In the genomic region with DNA sequence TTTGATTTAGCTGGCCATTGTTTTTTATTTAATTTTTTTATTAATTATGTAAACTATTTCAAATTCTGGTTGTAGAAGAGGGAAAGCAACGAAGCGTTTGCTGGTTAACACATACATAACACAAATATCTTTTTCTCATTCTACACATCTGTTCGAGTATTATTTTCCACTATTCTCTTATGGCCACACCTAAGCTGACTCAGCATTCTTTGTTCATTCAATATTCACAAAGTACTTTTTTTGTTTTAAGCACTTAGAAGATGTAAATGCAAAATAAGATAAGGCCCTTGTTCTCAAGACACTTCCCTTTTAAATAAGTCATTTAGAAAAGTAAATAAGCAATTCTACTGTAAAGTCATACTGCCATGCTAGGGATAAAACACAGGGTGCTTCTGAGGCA, we compare ENCODE assay signal across 25 cellular contexts. TPM values are rescaled to one million over a fixed set of nuclear protein-coding genes. Genes with fewer than 3 reads are reported as not detected.
A peak's percentile ranks its signal among the peaks of the same experiment; 100 is the strongest.
DNase-seq lines count a peak whose midpoint lies in the region; ATAC-seq, FAIRE-seq and TF ChIP-seq lines count a peak whose summit lies in the region.
"Had no signal": no experiment of that assay in that cellular context is flagged by ENCODE, and none has a peak within 500 bp of the region (broad histone marks: within the 10 kb centered on the region; RNA-seq: fewer than 3 reads in every experiment).

No MANE protein-coding gene starts in this region.

- in situ Hi-C loops in IMR-90 (cut with MboI; ENCODE audit: low sequenced_read_pairs), result no loop called here

- BruUV-seq in IMR-90 (replicated peaks; lab: Mats Ljungman, UMichigan), result no TSS peak

- FAIRE-seq in H1 (lab: Jason Lieb, UNC), result no peak
- FAIRE-seq: A204.1, D721Med, G401.6, GM12892 had no signal

- H2BK20ac ChIP-seq in IMR-90 (ENCODE audit: low read depth, low read length) (no peak overlapping the region), H1 (ENCODE audit: low read length) (no peak overlapping the region)

- no peaks in the 10 kb centered on the region for H4K20me1 ChIP-seq in IMR-90 (ENCODE audit: insufficient read depth, low read length)
- H4K20me1 ChIP-seq in H1 (replicated peaks in 1 of 2; ENCODE audit: control insufficient read depth in 1 of 2, insufficient read depth in 2 of 2, low read length in 2 of 2), result no peaks in the 10 kb centered on the region
- H4K20me1 ChIP-seq: BLaER1 treated with 17β-estradiol and CSF1 and Interleukin-3, amounts not matched to agents 10 nM and 100 nM had no signal

- DNase-seq in DMS 273 (lab: John Stamatoyannopoulos, UW; ENCODE audit: unreplicated experiment) (peak; percentile 49), DMS 273 treated with DMSO at 0.1 percent for 48 hours (lab: John Stamatoyannopoulos, UW) (no peak), IMR-90 (no peak), NCI-H69 (lab: John Stamatoyannopoulos, UW) (peak; percentile 4), H1 (ENCODE audit: low read depth in 1 of 2, low spot score in 2 of 2) (no peak), aorta (no peak)
- no peak for DNase-seq in effector CD4-positive, alpha-beta T cell
- DNase-seq: ACHN; AML-193; BE2C; CD4-positive, alpha-beta T cell; CD8-positive, alpha-beta memory T cell; DMS153; DND-41; GOT3; H7; HCEC 1CT had no signal

- no peak overlapping the region for H4K91ac ChIP-seq in IMR-90 (ENCODE audit: insufficient read depth, low read depth, low read length)
- no peak overlapping the region for H4K91ac ChIP-seq in H1 (replicated peaks; ENCODE audit: insufficient read length, low read length)

- H3K4me1 ChIP-seq in IMR-90 (ENCODE audit: control insufficient read depth, insufficient read depth, low read length) (no peaks in the 10 kb centered on the region), H1 (replicated peaks in 1 of 4; ENCODE audit: control insufficient read depth in 3 of 4, insufficient read depth in 4 of 4, low read length in 3 of 4) (peaks cover 0 to 8% (median 1%) of the 10 kb centered on the region in 4 experiments; a peak in 2 of 7 replicates), aorta (ENCODE audit: control insufficient read depth in 1 of 2, insufficient read depth in 2 of 2, low read length in 2 of 2) (no peaks in the 10 kb centered on the region)
- H3K4me1 ChIP-seq: BLaER1 treated with 17β-estradiol and CSF1 and Interleukin-3, amounts not matched to agents 10 nM and 100 nM had no signal

- dilution Hi-C loops in IMR-90 (cut with HindIII; ENCODE audit: low sequenced_read_pairs, unreplicated experiment), result no loop called here

- no peak overlapping the region for H2AFZ ChIP-seq in IMR-90 (replicated peaks; ENCODE audit: low read length, poor library complexity)
- no peak overlapping the region for H2AFZ ChIP-seq in H1 (ENCODE audit: low read length)

- no peak overlapping the region for H3K4ac ChIP-seq in IMR-90 (ENCODE audit: low read depth, low read length)
- no peak overlapping the region for H3K4ac ChIP-seq in H1 (replicated peaks; ENCODE audit: insufficient read length, low read depth, low read length)

- TF ChIP-seq POLR2A in IMR-90 (IDR thresholded peaks at IDR 0.05; ENCODE audit: low read depth, low read length) (no peak), H1 (IDR thresholded peaks at IDR 0.05; ENCODE audit: control extremely low read depth in 1 of 2, low read depth in 2 of 2, low read length in 2 of 2) (no peak)

- TF ChIP-seq RAD21 in IMR-90 (IDR thresholded peaks at IDR 0.05; ENCODE audit: low read length) (no peak), H1 (IDR thresholded peaks at IDR 0.05 in 1 of 2, conservative IDR thresholded peaks at IDR 0.05 in 1 of 2; ENCODE audit: low read depth in 2 of 2, low read length in 2 of 2) (no peak)

- H3K23ac ChIP-seq in IMR-90 (ENCODE audit: low read depth, low read length) (no peak overlapping the region), H1 (ENCODE audit: insufficient read length) (no peak overlapping the region)

- TF ChIP-seq CTCF in IMR-90 (conservative IDR thresholded peaks at IDR 0.05; ENCODE audit: low read depth, low read length), result no peak
- no peak for TF ChIP-seq CTCF in H1 (IDR thresholded peaks at IDR 0.05; ENCODE audit: control extremely low read depth in 1 of 3, insufficient read depth in 1 of 3, low read depth in 1 of 3, low read length in 3 of 3)

- peaks cover 0 to 12% of the 10 kb centered on the region in 2 experiments; a peak in 2 of 4 replicates for H3K79me2 ChIP-seq in H1 (ENCODE audit: control insufficient read depth in 1 of 2, insufficient read depth in 2 of 2, low read length in 2 of 2)

- CTCF ChIA-PET in IMR-90 (lab: Yijun Ruan, JAX), result no interaction called here
- CTCF ChIA-PET in H1 (lab: Charles Lee; ENCODE audit: partially characterized antibody), result interaction anchor here (1.0 to 1.7 kb wide), 2 partner anchors 9 to 13 kb away, joined by 4 to 6 read pairs; no protein-coding TSS in a partner anchor

- H3K14ac ChIP-seq in IMR-90 (replicated peaks; ENCODE audit: low read depth, low read length) (no peak overlapping the region), H1 (ENCODE audit: insufficient read length) (no peak overlapping the region)

- H3K36me3 ChIP-seq in IMR-90 (ENCODE audit: control insufficient read depth, insufficient read depth, low read length) (no peaks in the 10 kb centered on the region), H1 (ENCODE audit: control insufficient read depth in 2 of 4, insufficient read depth in 4 of 4, low read length in 3 of 4) (no peaks in the 10 kb centered on the region), aorta (ENCODE audit: control insufficient read depth in 1 of 2, insufficient read depth in 2 of 2, low read length in 1 of 2) (no peaks in the 10 kb centered on the region)
- H3K36me3 ChIP-seq: BE2C; BLaER1 treated with 17β-estradiol and CSF1 and Interleukin-3, amounts not matched to agents 10 nM and 100 nM had no signal

- TF ChIP-seq EP300 in H1 (IDR thresholded peaks at IDR 0.05; ENCODE audit: borderline replicate concordance in 1 of 2, low read depth in 2 of 2, low read length in 2 of 2), result no peak

- POLR2A ChIA-PET in IMR-90 (lab: Charles Lee; ENCODE audit: unreplicated experiment), result no interaction called here
- POLR2A ChIA-PET in H1 (lab: Charles Lee; ENCODE audit: partially characterized antibody), result interaction anchor here (0.9 to 1.6 kb wide), 3 partner anchors 11 to 279 kb away, joined by 3 to 6 read pairs (median 3); no protein-coding TSS in a partner anchor

- no peaks in the 10 kb centered on the region for H3K23me2 ChIP-seq in H1 (ENCODE audit: low read depth, low read length)

- no peak overlapping the region for H3K56ac ChIP-seq in IMR-90 (ENCODE audit: extremely low read depth, insufficient read depth, low read length)
- H3K56ac ChIP-seq in H1 (replicated peaks; ENCODE audit: insufficient read length, low read depth, low read length), result no peak overlapping the region

- no peak overlapping the region for H3K4me2 ChIP-seq in IMR-90 (ENCODE audit: low read depth, low read length)
- no peak overlapping the region; a peak in 1 of 4 replicates for H3K4me2 ChIP-seq in H1 (ENCODE audit: insufficient read depth in 1 of 2, low read depth in 2 of 2, low read length in 2 of 2)
- H3K4me2 ChIP-seq: BLaER1 treated with 17β-estradiol and CSF1 and Interleukin-3, amounts not matched to agents 10 nM and 100 nM had no signal

- H3K9me3 ChIP-seq in IMR-90 (ENCODE audit: control insufficient read depth, insufficient read depth, low read length) (no peaks in the 10 kb centered on the region), H1 (ENCODE audit: insufficient read depth in 2 of 2, low read depth in 1 of 2, low read length in 1 of 2) (no peaks in the 10 kb centered on the region), aorta (ENCODE audit: control insufficient read depth, low read length) (no peaks in the 10 kb centered on the region)
- H3K9me3 ChIP-seq: BE2C; BLaER1 treated with 17β-estradiol and CSF1 and Interleukin-3, amounts not matched to agents 10 nM and 100 nM had no signal

- H3K27ac ChIP-seq in IMR-90 (ENCODE audit: insufficient read depth, low read length), result no peak overlapping the region
- H3K27ac ChIP-seq in H1 (ENCODE audit: low read depth, low read length), result no peak overlapping the region
- no peak overlapping the region for H3K27ac ChIP-seq in aorta (ENCODE audit: low read depth in 1 of 2, low read length in 2 of 2)
- H3K27ac ChIP-seq: 22Rv1; BLaER1 treated with 17β-estradiol and CSF1 and Interleukin-3, amounts not matched to agents 10 nM and 100 nM had no signal

- H3K9me1 ChIP-seq in IMR-90 (ENCODE audit: insufficient read depth, low read length), result no peaks in the 10 kb centered on the region

- H2BK5ac ChIP-seq in IMR-90 (ENCODE audit: low read depth, low read length, poor library complexity, severe bottlenecking) (no peak overlapping the region), H1 (ENCODE audit: low read depth, low read length) (no peak overlapping the region)

- H4K5ac ChIP-seq in IMR-90 (ENCODE audit: low read depth, low read length) (no peak overlapping the region), H1 (ENCODE audit: insufficient read length, low read depth, low read length) (no peak overlapping the region)

- H3K4me3 ChIP-seq in IMR-90 (ENCODE audit: insufficient read depth, low read depth, low read length) (no peak overlapping the region), H1 (ENCODE audit: extremely low read depth in 1 of 4, insufficient read depth in 2 of 4, low read depth in 3 of 4, low read length in 4 of 4) (no peak overlapping the region), aorta (ENCODE audit: low read length in 2 of 2) (no peak overlapping the region)
- H3K4me3 ChIP-seq: BLaER1 treated with 17β-estradiol and CSF1 and Interleukin-3, amounts not matched to agents 10 nM and 100 nM had no signal

- intact Hi-C loops in IMR-90 (cut with micrococcal nuclease), result no loop called here
- intact Hi-C loops in aorta (cut with DNase I), result no loop called here

- H2AK5ac ChIP-seq in IMR-90 (ENCODE audit: low read depth, low read length), result no peak overlapping the region
- H2AK5ac ChIP-seq in H1 (ENCODE audit: low read depth, low read length), result no peak overlapping the region

- H2BK15ac ChIP-seq in IMR-90 (ENCODE audit: low read depth, low read length) (no peak overlapping the region), H1 (ENCODE audit: low read length) (no peak overlapping the region)

- no peak for ATAC-seq in IMR-90 (ENCODE audit: low read depth)
- no peak for ATAC-seq in GM21423 (IDR thresholded peaks at IDR 0.05; ENCODE audit: unreplicated experiment)
- no peak for ATAC-seq in aorta (ENCODE audit: low FRiP score)

- H2AK9ac ChIP-seq in IMR-90 (replicated peaks; ENCODE audit: low read depth, low read length, poor library complexity), result no peak overlapping the region

- no peaks in the 10 kb centered on the region for H3K27me3 ChIP-seq in IMR-90 (ENCODE audit: control insufficient read depth, insufficient read depth, low read length)
- no peaks in the 10 kb centered on the region for H3K27me3 ChIP-seq in H1 (replicated peaks in 1 of 4; ENCODE audit: control insufficient read depth in 3 of 4, extremely low read depth in 1 of 4, insufficient read depth in 3 of 4, low read length in 3 of 4)
- no peaks in the 10 kb centered on the region for H3K27me3 ChIP-seq in aorta (ENCODE audit: control insufficient read depth in 1 of 2, insufficient read depth in 2 of 2, low read length in 1 of 2)
- H3K27me3 ChIP-seq: BE2C; BLaER1 treated with 17β-estradiol and CSF1 and Interleukin-3, amounts not matched to agents 10 nM and 100 nM had no signal

- H2BK120ac ChIP-seq in IMR-90 (ENCODE audit: low read depth, low read length), result no peak overlapping the region
- H2BK120ac ChIP-seq in H1 (replicated peaks; ENCODE audit: low read depth, low read length), result no peak overlapping the region

- H3K9ac ChIP-seq in IMR-90 (ENCODE audit: low read depth, low read length) (no peak overlapping the region), H1 (replicated peaks in 1 of 4; ENCODE audit: extremely low read depth in 1 of 4, low read depth in 3 of 4, low read length in 3 of 4) (no peak overlapping the region)
- H3K9ac ChIP-seq: BLaER1 treated with 17β-estradiol and CSF1 and Interleukin-3, amounts not matched to agents 10 nM and 100 nM had no signal

- WGBS in IMR-90 (ENCODE audit: extremely low coverage in 2 of 2, insufficient read length in 1 of 2), 2 experiments, result no CpG with 5 or more reads among the region's 3 CpGs
- 76% methylated on average over 3 of the region's 3 CpGs; no CpG with 5 or more reads in 1 of the 2 experiments for WGBS in H1 (ENCODE audit: extremely low coverage in 1 of 2, insufficient coverage in 1 of 2, insufficient read length in 1 of 2, insufficient replicate concordance in 2 of 2, low coverage in 1 of 2, low lambda C conversion rate in 2 of 2, missing lambda C conversion rate in 1 of 2), 2 experiments
- 90 to 95% methylated on average over 3 of the region's 3 CpGs for WGBS in aorta, 2 donors

- no peak overlapping the region for H2BK12ac ChIP-seq in H1 (ENCODE audit: low read depth, low read length)

- no peak overlapping the region for H4K8ac ChIP-seq in IMR-90 (ENCODE audit: low read depth in 2 of 2, low read length in 2 of 2)
- H4K8ac ChIP-seq in H1 (ENCODE audit: extremely low read depth, insufficient read depth, low read length), result no peak overlapping the region

- no peaks in the 10 kb centered on the region for H3K79me1 ChIP-seq in IMR-90 (ENCODE audit: low read depth in 1 of 2, low read length in 2 of 2)
- H3K79me1 ChIP-seq in H1 (ENCODE audit: low read depth, low read length), result no peaks in the 10 kb centered on the region; the same call in 1 of the 2 replicates

- no peak overlapping the region for H3K18ac ChIP-seq in IMR-90 (ENCODE audit: low read depth, low read length)
- no peak overlapping the region for H3K18ac ChIP-seq in H1 (ENCODE audit: extremely low read depth, low read length)

RNA-seq across cellular contexts. Expression of a gene that starts 45.4 kb away (rescaled TPM):
- under 0.01 TPM in 1 of 2 replicates, not detected in the other for total RNA-seq in IMR-90 (2012; rRNA removed)
- not detected in 2 replicates for polyA plus RNA-seq in IMR-90 (2012; rRNA removed)
- polyA plus RNA-seq in IMR-90 (2012; cell fraction: cytosol; rRNA removed), result not detected in 2 replicates
- polyA plus RNA-seq in IMR-90 (2012; cell fraction: nucleus; rRNA removed; ENCODE audit: low replicate concordance), result 0.03 TPM in 1 of 2 replicates, not detected in the other
- total RNA-seq in H1 (2021; fragmentation: NEBNext Ultra II Directional; extraction: Animal tissue kit (Norgen Biotek cat#: 25700)), result 20.2 and 20.9 TPM in 2 replicates
- polyA plus RNA-seq in H1 (2011; rRNA removed), result 14.9 and 28.3 TPM in 2 replicates
- polyA plus RNA-seq in H1 (2011; cell fraction: cytosol; rRNA removed), result 10.8 TPM
- 98.6 TPM for polyA plus RNA-seq in H1 (2011; cell fraction: nucleus; rRNA removed)
- polyA plus RNA-seq in H1 (2012, experiment 1 of 2), result 10.7 to 15.9 TPM (median 13.4 TPM) in 4 replicates
- polyA plus RNA-seq in H1 (2012, experiment 2 of 2), result 4.8 TPM
- polyA plus RNA-seq in H1 (2013, experiment 1 of 2), result 16.1 TPM
- 15.3 TPM for polyA plus RNA-seq in H1 (2013, experiment 2 of 2)
- polyA minus RNA-seq in H1 (2011; rRNA and poly(A)+ RNA removed), result 29.8 and 31.0 TPM in 2 replicates
- polyA minus RNA-seq in H1 (2011; cell fraction: cytosol; rRNA and poly(A)+ RNA removed), result 21.1 TPM
- polyA minus RNA-seq in H1 (2011; cell fraction: nucleus; rRNA and poly(A)+ RNA removed), result 304 TPM
- total RNA-seq in aorta, result 1 to 10 TPM; 1.3 to 1.8 TPM
- not detected for polyA plus RNA-seq in aorta
- polyA plus RNA-seq: CD14-positive monocyte; CD8-positive, alpha-beta memory T cell had no signal

Comparison
In these comparisons a context has a peak if more than half of its experiments do, and no peak if none do; other contexts are left out.
1. DNase-seq: peak in DMS 273 (single experiment) and NCI-H69 (single experiment); none in DMS 273 treated with DMSO at 0.1 percent for 48 hours (single experiment), IMR-90 (single experiment), H1 (0 of 2), aorta (0 of 2) and effector CD4-positive, alpha-beta T cell (single experiment).